In genomic region chr14:103855734-103856095, GRCh38 we compare ENCODE assay signal across 1 cellular context.
TF ChIP-seq lines count a peak whose summit lies in the region.

No MANE protein-coding gene starts in this region.

TF ChIP-seq in endothelial cell of umbilical vein, 7 proteins besides CTCF, POLR2A, EP300 and RAD21:
- TF ChIP-seq MAX (IDR thresholded peaks at IDR 0.05; ENCODE audit: insufficient read depth, insufficient read length) (no peak), JUN (IDR thresholded peaks at IDR 0.05; ENCODE audit: borderline replicate concordance, insufficient read depth, insufficient read length, low read depth) (no peak), MYC (IDR thresholded peaks at IDR 0.05; ENCODE audit: low read depth, low read length) (no peak), POLR2AphosphoS5 (IDR thresholded peaks at IDR 0.05; ENCODE audit: insufficient read depth, low read depth, low read length) (no peak), GATA2 (IDR thresholded peaks at IDR 0.05; ENCODE audit: insufficient read depth, insufficient read length, low read depth, low read length) (no peak), FOS (IDR thresholded peaks at IDR 0.05; ENCODE audit: borderline replicate concordance, insufficient read depth, low read length) (no peak), EZH2 (IDR thresholded peaks at IDR 0.05; ENCODE audit: borderline replicate concordance, low read depth, low read length, severe bottlenecking) (no peak)
